ENCODE assay signal across 8 cellular contexts in genomic region chr2:46364797-46365457, GRCh38.
A peak's percentile ranks its signal among the peaks of the same experiment; 100 is the strongest.
DNase-seq lines count a peak whose midpoint lies in the region; ATAC-seq and TF ChIP-seq lines count a peak whose summit lies in the region.

No MANE protein-coding gene starts in this region.

- H3K4me1 ChIP-seq in body of pancreas (no peaks in the 10 kb centered on the region), thoracic aorta (ENCODE audit: control insufficient read depth in 1 of 2, low read depth in 2 of 2) (peaks cover 5 to 40% of the 10 kb centered on the region in 2 donors)

- no peaks in the 10 kb centered on the region for H3K27me3 ChIP-seq in H7 (ENCODE audit: control insufficient read depth, insufficient read depth, low read length)
- no peaks in the 10 kb centered on the region for H3K27me3 ChIP-seq in body of pancreas
- no peaks in the 10 kb centered on the region for H3K27me3 ChIP-seq in thoracic aorta (replicated peaks; ENCODE audit: insufficient read depth)

- H3K9me3 ChIP-seq in body of pancreas (no peaks in the 10 kb centered on the region), thoracic aorta (no peaks in the 10 kb centered on the region)

- H3K36me3 ChIP-seq in H7 (replicated peaks; ENCODE audit: control insufficient read depth, insufficient read depth, low read length) = no peaks in the 10 kb centered on the region
- H3K36me3 ChIP-seq in body of pancreas (replicated peaks in 1 of 2; ENCODE audit: insufficient read depth in 1 of 2, low read depth in 2 of 2) = peaks cover 5 to 15% of the 10 kb centered on the region in 2 donors
- peaks cover 33% of the 10 kb centered on the region for H3K36me3 ChIP-seq in thoracic aorta

- no peak for TF ChIP-seq POLR2A in body of pancreas (IDR thresholded peaks at IDR 0.05)

- WGBS in body of pancreas, 2 donors = 51 to 53% methylated on average over 4 of the region's 4 CpGs

- H3K27ac ChIP-seq in body of pancreas (no peak overlapping the region), thoracic aorta (no peak overlapping the region)

- H3K4me3 ChIP-seq in H7 (ENCODE audit: insufficient read depth, low read depth, low read length) (no peak overlapping the region), body of pancreas (no peak overlapping the region), thoracic aorta (no peak overlapping the region)

- ATAC-seq in body of pancreas (peak; percentile 75), thoracic aorta (ENCODE audit: insufficient number of reproducible peaks, low FRiP score, low read depth) (no peak), HG03196 (IDR thresholded peaks at IDR 0.05; ENCODE audit: unreplicated experiment) (no peak), HG02870 (IDR thresholded peaks at IDR 0.05; ENCODE audit: unreplicated experiment) (no peak)

- intact Hi-C loops in body of pancreas (cut with DNase I) = loop anchor here (10.0 kb wide), 2 partner anchors 70 to 310 kb away; partner anchors contain the start of gene EPAS1

- peak; percentile 47 to 88 (median 83) for TF ChIP-seq CTCF in body of pancreas (IDR thresholded peaks at IDR 0.05)
- peak; percentile 79 for TF ChIP-seq CTCF in thoracic aorta (IDR thresholded peaks at IDR 0.05)

- DNase-seq in COLO829 (ENCODE audit: low spot score) = peak; percentile 37
- peak; percentile 79 for DNase-seq in H7
- DNase-seq in NCI-H82 (lab: John Stamatoyannopoulos, UW) = peak; percentile 83
- DNase-seq in body of pancreas = peak; percentile 43 to 61 (median 58)
- DNase-seq in inferior parietal cortex (ENCODE audit: extremely low spot score) = peak; percentile 83
- no peak for DNase-seq in thoracic aorta (ENCODE audit: low spot score)
